Comparison of ENCODE assay signal across 7 cellular contexts in the genomic region with DNA sequence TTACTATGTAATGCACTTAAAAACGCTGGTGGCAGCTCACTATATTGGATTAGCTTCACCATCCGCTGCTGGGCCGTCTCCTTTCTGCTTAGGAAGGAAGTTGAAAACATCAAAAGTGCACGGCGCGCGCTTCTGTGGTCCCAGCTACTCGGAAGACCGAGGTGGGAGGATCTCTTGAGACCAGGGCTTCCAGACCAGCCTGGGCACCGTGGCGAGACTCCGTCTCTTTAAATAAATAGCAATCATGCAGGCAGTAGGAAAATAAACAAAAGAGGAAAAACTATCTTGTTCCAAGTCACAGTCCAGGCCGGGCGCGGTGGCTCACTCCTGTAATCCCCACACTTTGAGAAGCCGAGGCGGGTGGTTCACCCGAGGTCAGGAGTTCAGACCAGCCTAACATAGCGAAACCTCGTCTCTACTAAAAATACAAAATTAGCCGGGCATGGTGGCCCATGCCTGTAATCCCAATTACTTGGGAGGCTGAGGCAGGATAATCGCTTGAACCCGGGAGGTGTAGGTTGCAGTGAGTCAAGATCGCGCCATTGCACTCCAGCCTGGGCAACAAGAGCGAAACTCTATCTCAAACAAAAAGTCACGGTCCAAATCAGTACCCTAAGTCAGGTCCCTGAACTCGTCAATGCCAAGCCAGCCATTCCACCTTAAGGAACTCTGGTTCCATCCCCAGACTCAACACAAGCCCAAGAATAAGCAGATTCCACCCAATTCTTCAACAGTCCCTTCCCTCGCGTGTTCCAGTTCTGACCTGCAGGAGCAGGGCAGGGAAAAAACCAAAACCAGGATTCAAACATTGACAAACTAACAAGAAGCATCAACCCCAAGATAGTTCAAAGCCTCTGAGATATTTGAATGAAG. TPM values are rescaled to one million over a fixed set of nuclear protein-coding genes. Genes with fewer than 3 reads are reported as not detected.
A peak's percentile ranks its signal among the peaks of the same experiment; 100 is the strongest.
DNase-seq lines count a peak whose midpoint lies in the region; ATAC-seq and TF ChIP-seq lines count a peak whose summit lies in the region.

No MANE protein-coding gene starts in this region.

- ATAC-seq in GM18868 (IDR thresholded peaks at IDR 0.05; ENCODE audit: unreplicated experiment) (peak; percentile 25), HG02981 (IDR thresholded peaks at IDR 0.05; ENCODE audit: unreplicated experiment) (peak; percentile 27)

- H3K27ac ChIP-seq in Peyer's patch, result peak overlapping the region; percentile 90 to 95 (median 93)
- H3K27ac ChIP-seq in neutrophil, result peak overlapping the region; percentile 91
- peak overlapping the region; percentile 86 for H3K27ac ChIP-seq in temporal lobe (ENCODE audit: low read depth, low read length)

- H3K4me3 ChIP-seq in Peyer's patch (peak overlapping the region; percentile 65 to 90 (median 71)), neutrophil (ENCODE audit: low read depth in 1 of 2, low read length in 1 of 2) (peak overlapping the region; percentile 67 to 85)

- peaks cover 0 to 6% (median 0%) of the 10 kb centered on the region in 4 donors for H3K4me1 ChIP-seq in Peyer's patch
- H3K4me1 ChIP-seq in neutrophil (ENCODE audit: control insufficient read depth in 1 of 2, insufficient read depth in 1 of 2, low read depth in 1 of 2, low read length in 1 of 2), result peaks cover 20 to 28% of the 10 kb centered on the region in 2 experiments

- TF ChIP-seq CTCF in Peyer's patch (IDR thresholded peaks at IDR 0.05) (peak in 2 of 6 experiments; percentile 21 to 26), neutrophil (IDR thresholded peaks at IDR 0.05) (no peak)

- H3K27me3 ChIP-seq in Peyer's patch, result no peaks in the 10 kb centered on the region
- H3K27me3 ChIP-seq in neutrophil, result no peaks in the 10 kb centered on the region

- TF ChIP-seq POLR2A in Peyer's patch (IDR thresholded peaks at IDR 0.05), result no peak

- no peaks in the 10 kb centered on the region for H3K9me3 ChIP-seq in Peyer's patch
- H3K9me3 ChIP-seq in neutrophil, result no peaks in the 10 kb centered on the region

- DNase-seq in Peyer's patch (peak; percentile 71 to 88 (median 82)), foreskin melanocyte (peak; percentile 44)
- peak; percentile 64 for DNase-seq in activated effector memory CD4-positive, alpha-beta T cell treated with Interleukin-2 at 50 U/mL for 16 hours

- H3K36me3 ChIP-seq in Peyer's patch (peaks cover 0 to 6% (median 0%) of the 10 kb centered on the region in 3 donors), neutrophil (peaks cover 15% of the 10 kb centered on the region)

RNA-seq across cellular contexts. Expression of a gene that starts 1.0 kb away (rescaled TPM):
- total RNA-seq in Peyer's patch (10 to 100 TPM; 27.0 to 52.8 (median 37.3) TPM), temporal lobe (15.7 TPM)

Comparison
In these comparisons a context has a peak if more than half of its experiments do, and no peak if none do; other contexts are left out.
1. Peak in every context shown above with its lines: DNase-seq, ATAC-seq, H3K4me3 ChIP-seq and H3K27ac ChIP-seq.